10 cellular contexts compared by ENCODE assay signal in genomic region chr14:102779574-102780315, GRCh38. TPM values are rescaled to one million over a fixed set of nuclear protein-coding genes. Genes with fewer than 3 reads are reported as not detected.
DNase-seq lines count a peak whose midpoint lies in the region; ATAC-seq, FAIRE-seq and TF ChIP-seq lines count a peak whose summit lies in the region.
"Had no signal": no experiment of that assay in that cellular context is flagged by ENCODE, and none has a peak within 500 bp of the region (broad histone marks: within the 10 kb centered on the region; RNA-seq: fewer than 3 reads in every experiment).

No MANE protein-coding gene starts in this region.

- no peak for TF ChIP-seq EP300 in H1 (IDR thresholded peaks at IDR 0.05; ENCODE audit: borderline replicate concordance in 1 of 2, low read depth in 2 of 2, low read length in 2 of 2)

- no peak overlapping the region for H2BK5ac ChIP-seq in H1 (ENCODE audit: low read depth, low read length)

- TF ChIP-seq POLR2A in H1 (IDR thresholded peaks at IDR 0.05; ENCODE audit: control extremely low read depth in 1 of 2, low read depth in 2 of 2, low read length in 2 of 2) = no peak

- H2BK120ac ChIP-seq in H1 (replicated peaks; ENCODE audit: low read depth, low read length) = no peak overlapping the region

- no peak overlapping the region for H3K4ac ChIP-seq in H1 (replicated peaks; ENCODE audit: insufficient read length, low read depth, low read length)

- no peaks in the 10 kb centered on the region for H3K27me3 Mint-ChIP-seq in activated naive CD4-positive, alpha-beta T cell treated with anti-CD3 and anti-CD28 coated beads, Interleukin-2, amount 10 ng/mL, durations not matched to agents 7 days and 5 days

- no peaks in the 10 kb centered on the region for H3K9me3 ChIP-seq in H1 (ENCODE audit: insufficient read depth in 2 of 2, low read depth in 1 of 2, low read length in 1 of 2)
- H3K9me3 ChIP-seq: gastroesophageal sphincter had no signal

- peak overlapping the region in 1 of 2 experiments; percentile 86; a peak in 1 of 4 replicates for H3K4me2 ChIP-seq in H1 (ENCODE audit: insufficient read depth in 1 of 2, low read depth in 2 of 2, low read length in 2 of 2)

- FAIRE-seq in H1 (lab: Jason Lieb, UNC) = no peak

- peaks cover under 1 to 9% (median 6%) of the 10 kb centered on the region in 4 experiments for H3K4me1 ChIP-seq in H1 (replicated peaks in 1 of 4; ENCODE audit: control insufficient read depth in 3 of 4, insufficient read depth in 4 of 4, low read length in 3 of 4)

- CTCF ChIA-PET in activated naive CD4-positive, alpha-beta T cell treated with anti-CD3 and anti-CD28 coated beads, Interleukin-2, amount 10 ng/mL, durations not matched to agents 7 days and 5 days (lab: Charles Lee) = interaction anchor here (1.2 kb wide), 1 partner anchor 8 kb away, joined by 3 read pairs; no protein-coding TSS in a partner anchor
- CTCF ChIA-PET in RWPE1 (lab: Yijun Ruan, JAX) (interaction anchor here (0.7 kb wide), 1 partner anchor 15 kb away, joined by 3 read pairs; no protein-coding TSS in a partner anchor), H1 (lab: Charles Lee; ENCODE audit: partially characterized antibody) (no interaction called here)

- no peak for DNase-seq in activated naive CD4-positive, alpha-beta T cell treated with anti-CD3 and anti-CD28 coated beads, Interleukin-2, amount 10 ng/mL, durations not matched to agents 7 days and 5 days
- DNase-seq in activated naive CD4-positive, alpha-beta T cell treated with anti-CD3 and anti-CD28 coated beads, Interleukin-2, amount 50 U/mL, for 16 hours = no peak
- DNase-seq in RWPE1 (ENCODE audit: low spot score) = no peak
- DNase-seq in H1 (ENCODE audit: low read depth in 1 of 2, low spot score in 2 of 2) = no peak
- no peak for DNase-seq in activated CD4-positive, CD25-positive, alpha-beta regulatory T cell (lab: John Stamatoyannopoulos, UW)
- DNase-seq in NK-92 (lab: John Stamatoyannopoulos, UW; ENCODE audit: unreplicated experiment) = no peak
- DNase-seq: COR-L47 had no signal

- no peak overlapping the region for H2BK20ac ChIP-seq in H1 (ENCODE audit: low read length)

- no peak for ATAC-seq in GM18909 (IDR thresholded peaks at IDR 0.05; ENCODE audit: poor library complexity, unreplicated experiment)
- ATAC-seq: gastroesophageal sphincter had no signal

- no peak overlapping the region for H2AFZ ChIP-seq in H1 (ENCODE audit: low read length)

- no peak overlapping the region for H4K8ac ChIP-seq in H1 (ENCODE audit: extremely low read depth, insufficient read depth, low read length)

- no peak overlapping the region for H2BK15ac ChIP-seq in H1 (ENCODE audit: low read length)

- no peak overlapping the region; a peak in 1 of 7 replicates for H3K9ac ChIP-seq in H1 (replicated peaks in 1 of 4; ENCODE audit: extremely low read depth in 1 of 4, low read depth in 3 of 4, low read length in 3 of 4)

- H3K56ac ChIP-seq in H1 (replicated peaks; ENCODE audit: insufficient read length, low read depth, low read length) = no peak overlapping the region

- H3K9me3 Mint-ChIP-seq in activated naive CD4-positive, alpha-beta T cell treated with anti-CD3 and anti-CD28 coated beads, Interleukin-2, amount 10 ng/mL, durations not matched to agents 7 days and 5 days = no peaks in the 10 kb centered on the region

- H3K18ac ChIP-seq in H1 (ENCODE audit: extremely low read depth, low read length) = no peak overlapping the region

- H3K79me2 ChIP-seq in H1 (ENCODE audit: control insufficient read depth in 1 of 2, insufficient read depth in 2 of 2, low read length in 2 of 2) = peaks cover 0 to 33% of the 10 kb centered on the region in 2 experiments; a peak in 2 of 4 replicates

- POLR2A ChIA-PET in RWPE1 (lab: Yijun Ruan, JAX; ENCODE audit: low non-redundant PET) (no interaction called here), H1 (lab: Charles Lee; ENCODE audit: partially characterized antibody) (interaction anchor here (0.6 to 1.4 kb wide), 2 partner anchors 85 to 89 kb away, joined by 3 to 4 read pairs; no protein-coding TSS in a partner anchor)

- H3K27me3 ChIP-seq in H1 (replicated peaks in 1 of 4; ENCODE audit: control insufficient read depth in 3 of 4, extremely low read depth in 1 of 4, insufficient read depth in 3 of 4, low read length in 3 of 4) = peaks cover 0 to 10% (median 8%) of the 10 kb centered on the region in 4 experiments; a peak in 5 of 7 replicates
- H3K27me3 ChIP-seq: gastroesophageal sphincter had no signal

- peak overlapping the region; percentile 63 for H3K27ac Mint-ChIP-seq in activated naive CD4-positive, alpha-beta T cell treated with anti-CD3 and anti-CD28 coated beads, Interleukin-2, amount 10 ng/mL, durations not matched to agents 7 days and 5 days

- H3K4me3 ChIP-seq in H1 (ENCODE audit: extremely low read depth in 1 of 4, insufficient read depth in 2 of 4, low read depth in 3 of 4, low read length in 4 of 4) = peak overlapping the region in 1 of 4 experiments; percentile 7; a peak in 1 of 8 replicates
- H3K4me3 ChIP-seq: gastroesophageal sphincter had no signal

- no peak overlapping the region for H3K23ac ChIP-seq in H1 (ENCODE audit: insufficient read length)

- peak overlapping the region; percentile 87 for H3K4me3 Mint-ChIP-seq in activated naive CD4-positive, alpha-beta T cell treated with anti-CD3 and anti-CD28 coated beads, Interleukin-2, amount 10 ng/mL, durations not matched to agents 7 days and 5 days

- H3K27ac ChIP-seq in RWPE1 = peak overlapping the region; percentile 25; the same call in 1 of the 2 replicates
- H3K27ac ChIP-seq in H1 (ENCODE audit: low read depth, low read length) = no peak overlapping the region
- H3K27ac ChIP-seq in temporal lobe (ENCODE audit: low read depth, low read length) = peak overlapping the region; percentile 31
- H3K27ac ChIP-seq: gastroesophageal sphincter had no signal

- H3K14ac ChIP-seq in H1 (ENCODE audit: insufficient read length) = no peak overlapping the region

- H3K23me2 ChIP-seq in H1 (ENCODE audit: low read depth, low read length) = peaks cover 7% of the 10 kb centered on the region; the same call in 1 of the 2 replicates

- peaks cover 0 to 1% of the 10 kb centered on the region in 2 experiments for H4K20me1 ChIP-seq in H1 (replicated peaks in 1 of 2; ENCODE audit: control insufficient read depth in 1 of 2, insufficient read depth in 2 of 2, low read length in 2 of 2)

- no peaks in the 10 kb centered on the region for H3K36me3 ChIP-seq in H1 (ENCODE audit: control insufficient read depth in 2 of 4, insufficient read depth in 4 of 4, low read length in 3 of 4)
- H3K36me3 ChIP-seq: gastroesophageal sphincter had no signal

- H3K36me3 Mint-ChIP-seq in activated naive CD4-positive, alpha-beta T cell treated with anti-CD3 and anti-CD28 coated beads, Interleukin-2, amount 10 ng/mL, durations not matched to agents 7 days and 5 days = peaks cover 25% of the 10 kb centered on the region

- H4K91ac ChIP-seq in H1 (replicated peaks; ENCODE audit: insufficient read length, low read length) = no peak overlapping the region

- peaks cover 65% of the 10 kb centered on the region for H3K4me1 Mint-ChIP-seq in activated naive CD4-positive, alpha-beta T cell treated with anti-CD3 and anti-CD28 coated beads, Interleukin-2, amount 10 ng/mL, durations not matched to agents 7 days and 5 days

- H2AK5ac ChIP-seq in H1 (ENCODE audit: low read depth, low read length) = no peak overlapping the region

- H2BK12ac ChIP-seq in H1 (ENCODE audit: low read depth, low read length) = no peak overlapping the region

- no peaks in the 10 kb centered on the region for H3K79me1 ChIP-seq in H1 (ENCODE audit: low read depth, low read length)

- 84% methylated on average over 13 of the region's 13 CpGs; no CpG with 5 or more reads in 1 of the 2 experiments for WGBS in H1 (ENCODE audit: extremely low coverage in 1 of 2, insufficient coverage in 1 of 2, insufficient read length in 1 of 2, insufficient replicate concordance in 2 of 2, low coverage in 1 of 2, low lambda C conversion rate in 2 of 2, missing lambda C conversion rate in 1 of 2), 2 experiments

- TF ChIP-seq CTCF in RWPE1 (conservative IDR thresholded peaks at IDR 0.05; ENCODE audit: low read depth) = no peak
- no peak for TF ChIP-seq CTCF in H1 (IDR thresholded peaks at IDR 0.05; ENCODE audit: control extremely low read depth in 1 of 3, insufficient read depth in 1 of 3, low read depth in 1 of 3, low read length in 3 of 3)

- no peak for TF ChIP-seq RAD21 in H1 (IDR thresholded peaks at IDR 0.05 in 1 of 2, conservative IDR thresholded peaks at IDR 0.05 in 1 of 2; ENCODE audit: low read depth in 2 of 2, low read length in 2 of 2)

- H4K5ac ChIP-seq in H1 (ENCODE audit: insufficient read length, low read depth, low read length) = no peak overlapping the region

TF ChIP-seq in H1, 55 proteins besides CTCF, POLR2A, EP300 and RAD21:
- TF ChIP-seq SRF (IDR thresholded peaks at IDR 0.05; ENCODE audit: low read depth, low read length) = no peak
- TF ChIP-seq CEBPB (IDR thresholded peaks at IDR 0.05; ENCODE audit: low read depth, low read length) = peak; percentile 76

RNA-seq across cellular contexts. Expression of gene TRAF3, which starts 2.5 kb away (rescaled TPM):
- 10.0 and 12.1 TPM in 2 replicates for total RNA-seq in H1 (2021; fragmentation: NEBNext Ultra II Directional; extraction: Animal tissue kit (Norgen Biotek cat#: 25700))
- 5.8 and 6.5 TPM in 2 replicates for polyA plus RNA-seq in H1 (2011; rRNA removed)
- 6.7 TPM for polyA plus RNA-seq in H1 (2011; cell fraction: cytosol; rRNA removed)
- polyA plus RNA-seq in H1 (2011; cell fraction: nucleus; rRNA removed) = 11.0 TPM
- polyA plus RNA-seq in H1 (2012, experiment 1 of 2) = 6.8 to 8.1 TPM (median 7.6 TPM) in 4 replicates
- 3.8 TPM for polyA plus RNA-seq in H1 (2012, experiment 2 of 2)
- polyA plus RNA-seq in H1 (2013, experiment 1 of 2) = 4.9 TPM
- 5.2 TPM for polyA plus RNA-seq in H1 (2013, experiment 2 of 2)
- polyA minus RNA-seq in H1 (2011; rRNA and poly(A)+ RNA removed) = 14.0 and 19.4 TPM in 2 replicates
- 4.9 TPM for polyA minus RNA-seq in H1 (2011; cell fraction: cytosol; rRNA and poly(A)+ RNA removed)
- 10.2 TPM for polyA minus RNA-seq in H1 (2011; cell fraction: nucleus; rRNA and poly(A)+ RNA removed)
- total RNA-seq in temporal lobe = 11.1 TPM
